8 cellular contexts compared by ENCODE assay signal in genomic region chr10:75233444-75234016, GRCh38. TPM values are rescaled to one million over a fixed set of nuclear protein-coding genes. Genes with fewer than 3 reads are reported as not detected.
DNase-seq lines count a peak whose midpoint lies in the region; ATAC-seq, FAIRE-seq and TF ChIP-seq lines count a peak whose summit lies in the region.

No MANE protein-coding gene starts in this region.

- H3K4me1 ChIP-seq in pancreas, result peaks cover 0 to 13% (median 7%) of the 10 kb centered on the region in 3 donors

- FAIRE-seq in pancreas (lab: Jason Lieb, UNC), result no peak

- DNase-seq in ELF-1 (ENCODE audit: low read depth, low spot score) (peak; percentile 82), NCI-H526 treated with DMSO at 0.1 percent for 48 hours (lab: John Stamatoyannopoulos, UW) (peak; percentile 32), coronary artery (ENCODE audit: low spot score) (no peak), pancreas (peak in 2 of 6 donors; percentile 50 to 74), globus pallidus (ENCODE audit: low spot score) (no peak)

- 30 to 37% methylated on average over 14 of the region's 14 CpGs for WGBS in pancreas, 2 donors

- no peak for ATAC-seq in pancreas
- no peak for ATAC-seq in GM21786 (IDR thresholded peaks at IDR 0.05; ENCODE audit: unreplicated experiment)
- ATAC-seq in HG03196 (IDR thresholded peaks at IDR 0.05; ENCODE audit: unreplicated experiment), result no peak
- no peak for ATAC-seq in HG03039 (IDR thresholded peaks at IDR 0.05; ENCODE audit: unreplicated experiment)

- no peaks in the 10 kb centered on the region for H3K9me3 ChIP-seq in pancreas

- intact Hi-C loops in pancreas (cut with DNase I), result loop anchor here in 1 of 3 donors (10.0 kb wide), 1 partner anchor 969 kb away; no protein-coding TSS in a partner anchor

- no peaks in the 10 kb centered on the region for H3K27me3 ChIP-seq in pancreas

- peak overlapping the region; percentile 88 for H3K4me3 ChIP-seq in coronary artery
- H3K4me3 ChIP-seq in pancreas, result peak overlapping the region in 2 of 4 donors; percentile 80 to 91

- H3K27ac ChIP-seq in coronary artery (peak overlapping the region; percentile 73 to 96), pancreas (peak overlapping the region; percentile 29 to 94 (median 68))

- TF ChIP-seq CTCF in coronary artery (IDR thresholded peaks at IDR 0.05) (no peak), pancreas (IDR thresholded peaks at IDR 0.05) (no peak)

- peaks cover 0 to 17% (median 3%) of the 10 kb centered on the region in 3 donors for H3K36me3 ChIP-seq in pancreas

RNA-seq across cellular contexts. Expression of gene COMTD1, which starts 2.2 kb away (rescaled TPM):
- total RNA-seq in pancreas, result 10 to 100 TPM; 54.1 to 99.4 (median 64.0) TPM
- polyA plus RNA-seq in pancreas, result 100 to 1,000 TPM; 153 to 318 TPM

RNA-seq across cellular contexts. Expression of gene VDAC2, which starts 22.9 kb away (rescaled TPM):
- total RNA-seq in pancreas, result 100 to 1,000 TPM in 3 of 6 donors, 10 to 100 TPM in 3; 79.4 to 113 (median 96.4) TPM
- 10 to 100 TPM; 56.6 to 81.9 TPM for polyA plus RNA-seq in pancreas

Comparison
In these comparisons a context has a peak if more than half of its experiments do, and no peak if none do; other contexts are left out.
1. DNase-seq: peak in ELF-1 (single experiment) and NCI-H526 treated with DMSO at 0.1 percent for 48 hours (single experiment); none in coronary artery (single experiment) and globus pallidus (single experiment).